8 cellular contexts compared by ENCODE assay signal in the genomic region with DNA sequence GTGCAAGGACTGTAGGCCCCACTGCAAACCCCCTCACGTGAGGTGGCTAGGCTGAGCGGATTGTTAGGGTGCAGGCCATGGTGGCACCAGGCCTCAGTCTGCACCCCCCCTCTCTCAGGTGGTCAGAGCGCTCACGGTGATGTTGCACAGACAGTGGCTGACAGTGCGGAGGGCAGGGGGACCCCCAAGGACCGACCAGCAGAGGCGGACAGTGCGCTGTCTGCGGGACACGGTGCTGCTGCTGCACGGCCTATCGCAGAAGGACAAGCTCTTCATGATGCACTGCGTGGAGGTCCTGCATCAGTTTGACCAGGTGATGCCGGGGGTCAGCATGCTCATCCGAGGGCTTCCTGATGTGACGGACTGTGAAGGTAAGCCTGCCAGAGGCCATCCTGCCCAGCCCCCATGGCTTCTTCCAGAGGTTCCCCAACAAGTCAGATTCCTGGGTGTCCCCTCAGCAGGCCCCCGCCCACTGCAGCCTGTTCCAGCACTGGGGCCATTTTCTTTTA. TPM values are rescaled to one million over a fixed set of nuclear protein-coding genes. Genes with fewer than 3 reads are reported as not detected.
DNase-seq lines count a peak whose midpoint lies in the region; ATAC-seq, FAIRE-seq and TF ChIP-seq lines count a peak whose summit lies in the region.

No MANE protein-coding gene starts in this region.

- H3K4me1 ChIP-seq in H9 (ENCODE audit: insufficient read depth, low read length) (no peaks in the 10 kb centered on the region), left lung (peaks cover 22 to 49% of the 10 kb centered on the region in 2 donors), small intestine (ENCODE audit: control insufficient read depth in 2 of 2, insufficient read depth in 1 of 2, low read depth in 1 of 2, low read length in 1 of 2) (peaks cover 12 to 14% of the 10 kb centered on the region in 2 donors)

- peaks cover 10 to 48% (median 43%) of the 10 kb centered on the region in 3 experiments for H3K36me3 Mint-ChIP-seq in H9 (ENCODE audit: insufficient read depth in 1 of 3, low read depth in 3 of 3)
- peaks cover 40% of the 10 kb centered on the region for H3K36me3 Mint-ChIP-seq in activated naive CD8-positive, alpha-beta T cell treated with anti-CD3 and anti-CD28 coated beads, Interleukin-2, amount 50 U/mL, for 24 hours (ENCODE audit: low read depth)

- no peak overlapping the region for H3K4me2 ChIP-seq in H9 (ENCODE audit: insufficient read depth, insufficient read length, low read length)

- no peak overlapping the region for H4K8ac ChIP-seq in H9 (replicated peaks; ENCODE audit: insufficient read length, low read depth, low read length)

- no peak overlapping the region for H3K9ac ChIP-seq in H9 (ENCODE audit: extremely low read depth, insufficient read length, low read length)

- no peak overlapping the region for H2BK120ac ChIP-seq in H9 (ENCODE audit: low read depth, low read length, poor library complexity, severe bottlenecking)

- no peak overlapping the region for H3K4ac ChIP-seq in H9 (ENCODE audit: low read depth, low read length)

- no peak for ATAC-seq in activated naive CD8-positive, alpha-beta T cell treated with anti-CD3 and anti-CD28 coated beads, Interleukin-2, amount 50 U/mL, for 24 hours
- ATAC-seq in left lung: no peak
- ATAC-seq in HG02973 (IDR thresholded peaks at IDR 0.05; ENCODE audit: unreplicated experiment): no peak

- peaks cover 0 to 71% of the 10 kb centered on the region in 2 donors for H3K36me3 ChIP-seq in left lung
- peaks cover 0 to 5% of the 10 kb centered on the region in 2 donors for H3K36me3 ChIP-seq in small intestine (ENCODE audit: control insufficient read depth in 2 of 2, insufficient read depth in 2 of 2, low read length in 2 of 2)

- no peak overlapping the region for H2BK15ac ChIP-seq in H9 (ENCODE audit: low read depth, low read length)

- no peak overlapping the region for H3K4me3 ChIP-seq in left lung
- no peak overlapping the region for H3K4me3 ChIP-seq in small intestine (ENCODE audit: low read depth in 1 of 2, low read length in 2 of 2)

- no peak overlapping the region for H2BK5ac ChIP-seq in H9 (ENCODE audit: insufficient read length, low read length)

- no peaks in the 10 kb centered on the region; the same call in 1 of the 2 replicates for H3K79me2 ChIP-seq in H9 (ENCODE audit: insufficient read depth, low read length)

- H3K23me2 ChIP-seq in H9 (ENCODE audit: insufficient read length, low read depth, low read length, poor library complexity, severe bottlenecking): no peaks in the 10 kb centered on the region

- H3K18ac ChIP-seq in H9 (ENCODE audit: insufficient read length, low read depth, low read length): no peak overlapping the region

- no peak overlapping the region for H3K23ac ChIP-seq in H9 (ENCODE audit: insufficient read length, low read depth, low read length)

- H3K4me1 Mint-ChIP-seq in H9: peaks cover 13 to 23% of the 10 kb centered on the region in 2 experiments
- peaks cover 42% of the 10 kb centered on the region for H3K4me1 Mint-ChIP-seq in activated naive CD8-positive, alpha-beta T cell treated with anti-CD3 and anti-CD28 coated beads, Interleukin-2, amount 50 U/mL, for 24 hours

- H3K79me1 ChIP-seq in H9 (ENCODE audit: insufficient read depth, low read depth, low read length, poor library complexity, severe bottlenecking): no peaks in the 10 kb centered on the region

- no peaks in the 10 kb centered on the region; the same call in 1 of the 2 replicates for H3K27me3 Mint-ChIP-seq in H9 (ENCODE audit: low read depth)
- no peaks in the 10 kb centered on the region for H3K27me3 Mint-ChIP-seq in activated naive CD8-positive, alpha-beta T cell treated with anti-CD3 and anti-CD28 coated beads, Interleukin-2, amount 50 U/mL, for 24 hours

- H2AK5ac ChIP-seq in H9 (ENCODE audit: insufficient read length, low read length): no peak overlapping the region

- no peak for TF ChIP-seq CTCF in H9 (conservative IDR thresholded peaks at IDR 0.05)
- no peak for TF ChIP-seq CTCF in left lung (IDR thresholded peaks at IDR 0.05)

- no peak overlapping the region for H4K5ac ChIP-seq in H9 (ENCODE audit: insufficient read length, low read depth, low read length)

- no CpG with 5 or more reads among the region's 17 CpGs for WGBS in H9 (ENCODE audit: extremely low coverage, insufficient read length, low lambda C conversion rate)
- 93 to 95% (median 94%) methylated on average over 17 of the region's 17 CpGs for WGBS in small intestine, 3 donors

- no peak overlapping the region for H2BK20ac ChIP-seq in H9 (ENCODE audit: low read depth, low read length, poor library complexity, severe bottlenecking)

- intact Hi-C loops in left lung (cut with DNase I): loop anchor here (5.0 to 10.0 kb wide), 3 partner anchors 38 to 88 kb away; partner anchors contain the start of gene SHISA5 (in 1 of the 2)

- H3K4me3 Mint-ChIP-seq in H9: no peak overlapping the region
- H3K4me3 Mint-ChIP-seq in activated naive CD8-positive, alpha-beta T cell treated with anti-CD3 and anti-CD28 coated beads, Interleukin-2, amount 50 U/mL, for 24 hours: no peak overlapping the region

- H3K9me3 ChIP-seq in H9 (ENCODE audit: control insufficient read depth, low read depth, low read length) (no peaks in the 10 kb centered on the region), left lung (no peaks in the 10 kb centered on the region), small intestine (ENCODE audit: control insufficient read depth, low read depth) (no peaks in the 10 kb centered on the region)

- DNase-seq in H9: peak; percentile 28
- no peak for DNase-seq in activated naive CD8-positive, alpha-beta T cell treated with anti-CD3 and anti-CD28 coated beads, Interleukin-2, amount 50 U/mL, for 24 hours
- DNase-seq in left lung: peak in 1 of 2 donors; percentile 76
- DNase-seq in small intestine: no peak
- no peak for DNase-seq in NCI-H774 (lab: John Stamatoyannopoulos, UW)
- DNase-seq in stimulated activated CD4-positive, alpha-beta T cell treated with anti-CD3 and anti-CD28 coated beads, Interleukin-2, amount 100 ng/mL, for 48 hours: no peak
- DNase-seq in HuH-7 (ENCODE audit: low spot score): no peak

- H4K91ac ChIP-seq in H9 (ENCODE audit: insufficient read length, low read depth, low read length): peak overlapping the region; percentile 0

- H3K14ac ChIP-seq in H9 (ENCODE audit: insufficient read depth, low read length): peak overlapping the region; percentile 20; the same call in 1 of the 2 replicates

- no peak overlapping the region for H3K56ac ChIP-seq in H9 (ENCODE audit: insufficient read length, low read depth, low read length)

- H3K27me3 ChIP-seq in H9 (ENCODE audit: insufficient read depth, low read length) (no peaks in the 10 kb centered on the region), left lung (no peaks in the 10 kb centered on the region), small intestine (ENCODE audit: control insufficient read depth in 2 of 2, insufficient read depth in 2 of 2, low read length in 2 of 2) (no peaks in the 10 kb centered on the region)

- no peak overlapping the region for H2AFZ ChIP-seq in H9 (ENCODE audit: low read length)

- H3K27ac ChIP-seq in H9 (ENCODE audit: insufficient read length, low read depth, low read length) (no peak overlapping the region), left lung (peak overlapping the region; percentile 100), small intestine (ENCODE audit: low read depth in 1 of 2, low read length in 1 of 2) (peak overlapping the region; percentile 96 to 98)

- peak overlapping the region in 2 of 3 experiments; percentile 99; a peak in 4 of 7 replicates for H3K27ac Mint-ChIP-seq in H9
- peak overlapping the region; percentile 97 for H3K27ac Mint-ChIP-seq in activated naive CD8-positive, alpha-beta T cell treated with anti-CD3 and anti-CD28 coated beads, Interleukin-2, amount 50 U/mL, for 24 hours

- no peak for FAIRE-seq in small intestine (lab: Jason Lieb, UNC)

- H4K20me1 ChIP-seq in H9 (ENCODE audit: control insufficient read depth, insufficient read depth, insufficient read length): no peaks in the 10 kb centered on the region

- no peak overlapping the region for H2BK12ac ChIP-seq in H9 (ENCODE audit: insufficient read length, low read depth, low read length)

- H3T11ph ChIP-seq in H9 (ENCODE audit: low read length): no peak overlapping the region

- H3K9me3 Mint-ChIP-seq in H9: no peaks in the 10 kb centered on the region
- H3K9me3 Mint-ChIP-seq in activated naive CD8-positive, alpha-beta T cell treated with anti-CD3 and anti-CD28 coated beads, Interleukin-2, amount 50 U/mL, for 24 hours: no peaks in the 10 kb centered on the region

RNA-seq across cellular contexts. Expression of gene ATRIP, which starts 18.2 kb away (rescaled TPM):
- 16.3 and 17.5 TPM in 2 replicates for total RNA-seq in H9 (2021)
- total RNA-seq in left lung: 1 to 10 TPM; 7.4 to 9.9 TPM
- polyA plus RNA-seq in small intestine: 1 to 10 TPM; 1.1 to 4.8 (median 1.6) TPM

RNA-seq across cellular contexts. Expression of gene TMA7, which starts 24.7 kb away (rescaled TPM):
- 305 and 309 TPM in 2 replicates for total RNA-seq in H9 (2021)
- 100 to 1,000 TPM; 174 to 211 TPM for total RNA-seq in left lung
- polyA plus RNA-seq in small intestine: 100 to 1,000 TPM; 431 to 744 (median 617) TPM

RNA-seq across cellular contexts. Expression of gene CCDC51, which starts 24.8 kb away (rescaled TPM):
- total RNA-seq in H9 (2021) (20.0 and 22.0 TPM in 2 replicates), left lung (10 to 100 TPM; 13.4 to 14.7 TPM)
- 10 to 100 TPM; 11.1 to 22.6 (median 20.8) TPM for polyA plus RNA-seq in small intestine

RNA-seq across cellular contexts. Expression of gene PLXNB1, which starts 34.9 kb away (rescaled TPM):
- total RNA-seq in H9 (2021) (175 and 184 TPM in 2 replicates), left lung (100 to 1,000 TPM in 1 of 2 donors, 10 to 100 TPM in 1; 65.0 to 128 TPM)
- 10 to 100 TPM; 56.5 to 61.7 (median 59.1) TPM for polyA plus RNA-seq in small intestine

RNA-seq across cellular contexts. Expression of gene SHISA5, which starts 39.2 kb away (rescaled TPM):
- total RNA-seq in H9 (2021) (171 and 174 TPM in 2 replicates), left lung (100 to 1,000 TPM; 179 to 206 TPM)
- polyA plus RNA-seq in small intestine: 100 to 1,000 TPM in 1 of 3 donors, 10 to 100 TPM in 2; 68.2 to 135 (median 77.8) TPM
